ENCODE assay signal across 9 cellular contexts in genomic region chr22:30327864-30328345, GRCh38. TPM values are rescaled to one million over a fixed set of nuclear protein-coding genes. Genes with fewer than 3 reads are reported as not detected.
A peak's percentile ranks its signal among the peaks of the same experiment; 100 is the strongest.
DNase-seq lines count a peak whose midpoint lies in the region; ATAC-seq, FAIRE-seq and TF ChIP-seq lines count a peak whose summit lies in the region.
"Had no signal": no experiment of that assay in that cellular context is flagged by ENCODE, and none has a peak within 500 bp of the region (broad histone marks: within the 10 kb centered on the region; RNA-seq: fewer than 3 reads in every experiment).

No MANE protein-coding gene starts in this region.

- FAIRE-seq in RCC 7860 (lab: Jason Lieb, UNC), result no peak

- ATAC-seq in activated CD4-positive, alpha-beta T cell treated with anti-CD3 and anti-CD28 coated beads for 36 hours, result no peak
- no peak for ATAC-seq in activated B cell treated with CpG ODN at 0.5 μM for 24 hours (ENCODE audit: low read depth)
- no peak for ATAC-seq in stimulated activated naive CD8-positive, alpha-beta T cell treated with anti-CD3 and anti-CD28 coated beads, Interleukin-15, amount 100 ng/mL, for 72 hours

- intact Hi-C loops in activated CD4-positive, alpha-beta T cell treated with anti-CD3 and anti-CD28 coated beads for 36 hours (cut with DNase I, micrococcal nuclease), result loop anchor here (1.0 to 5.0 kb wide), 12 partner anchors 21 to 723 kb away; partner anchors contain the start of genes CASTOR1 (in 2 of the 2), RNF215 (in 2 of the 2), SF3A1 (in 2 of the 2) and ASCC2 (in 1 of the 2)
- intact Hi-C loops in activated B cell treated with CpG ODN at 0.5 μM for 24 hours (cut with micrococcal nuclease), result loop anchor here (1.0 to 2.0 kb wide), 5 partner anchors 28 to 95 kb away; partner anchors contain the start of genes CASTOR1, RNF215 and SF3A1

- H3K4me3 Mint-ChIP-seq in activated CD4-positive, alpha-beta T cell treated with anti-CD3 and anti-CD28 coated beads for 36 hours, result peak overlapping the region; percentile 82
- H3K4me3 Mint-ChIP-seq in activated B cell treated with CpG ODN at 0.5 μM for 24 hours, result peak overlapping the region; percentile 76
- H3K4me3 Mint-ChIP-seq in stimulated activated naive CD8-positive, alpha-beta T cell treated with anti-CD3 and anti-CD28 coated beads, Interleukin-15, amount 100 ng/mL, for 72 hours, result peak overlapping the region; percentile 91 to 94

- H3K9me3 Mint-ChIP-seq in activated CD4-positive, alpha-beta T cell treated with anti-CD3 and anti-CD28 coated beads for 36 hours (ENCODE audit: low read depth), result no peaks in the 10 kb centered on the region
- H3K9me3 Mint-ChIP-seq in activated B cell treated with CpG ODN at 0.5 μM for 24 hours, result no peaks in the 10 kb centered on the region
- no peaks in the 10 kb centered on the region for H3K9me3 Mint-ChIP-seq in stimulated activated naive CD8-positive, alpha-beta T cell treated with anti-CD3 and anti-CD28 coated beads, Interleukin-15, amount 100 ng/mL, for 72 hours

- peaks cover 27% of the 10 kb centered on the region for H3K36me3 Mint-ChIP-seq in activated CD4-positive, alpha-beta T cell treated with anti-CD3 and anti-CD28 coated beads for 36 hours (ENCODE audit: low read depth)
- peaks cover 27% of the 10 kb centered on the region for H3K36me3 Mint-ChIP-seq in activated B cell treated with CpG ODN at 0.5 μM for 24 hours (ENCODE audit: low read depth)

- CTCF ChIA-PET in activated CD4-positive, alpha-beta T cell treated with anti-CD3 and anti-CD28 coated beads for 36 hours (lab: Charles Lee), result interaction anchor here (0.6 to 5.1 kb wide), 6 partner anchors 22 to 220 kb away, joined by 3 to 45 read pairs (median 3); partner anchors contain the start of genes CASTOR1 and RNF215
- CTCF ChIA-PET in activated B cell treated with CpG ODN at 0.5 μM for 24 hours (lab: Charles Lee), result interaction anchor here (0.6 to 7.5 kb wide), 3 partner anchors 8 to 59 kb away, joined by 3 to 83 read pairs (median 5); partner anchors contain the start of genes CASTOR1 and RNF215

- POLR2A ChIA-PET in activated CD4-positive, alpha-beta T cell treated with anti-CD3 and anti-CD28 coated beads for 36 hours (lab: Charles Lee), result interaction anchor here (1.8 kb wide), 1 partner anchor 16 kb away, joined by 4 read pairs; no protein-coding TSS in a partner anchor
- POLR2A ChIA-PET in activated B cell treated with CpG ODN at 0.5 μM for 24 hours (lab: Charles Lee), result interaction anchor here (1.1 to 6.2 kb wide), 8 partner anchors 8 to 641 kb away, joined by 4 to 92 read pairs (median 20); partner anchors contain the start of genes CASTOR1, CCDC157, MORC2 and MTFP1

- TF ChIP-seq CTCF in activated B cell treated with CpG ODN at 0.5 μM for 24 hours (IDR thresholded peaks at IDR 0.05), result no peak

- peak overlapping the region; percentile 89 for H3K27ac Mint-ChIP-seq in activated CD4-positive, alpha-beta T cell treated with anti-CD3 and anti-CD28 coated beads for 36 hours
- peak overlapping the region; percentile 82 for H3K27ac Mint-ChIP-seq in activated B cell treated with CpG ODN at 0.5 μM for 24 hours
- H3K27ac Mint-ChIP-seq in stimulated activated naive CD8-positive, alpha-beta T cell treated with anti-CD3 and anti-CD28 coated beads, Interleukin-15, amount 100 ng/mL, for 72 hours, result no peak overlapping the region

- H3K4me1 Mint-ChIP-seq in activated CD4-positive, alpha-beta T cell treated with anti-CD3 and anti-CD28 coated beads for 36 hours, result peaks cover 50% of the 10 kb centered on the region
- H3K4me1 Mint-ChIP-seq in activated B cell treated with CpG ODN at 0.5 μM for 24 hours, result peaks cover 43% of the 10 kb centered on the region
- H3K4me1 Mint-ChIP-seq in stimulated activated naive CD8-positive, alpha-beta T cell treated with anti-CD3 and anti-CD28 coated beads, Interleukin-15, amount 100 ng/mL, for 72 hours, result peaks cover 56% of the 10 kb centered on the region

- H3K27me3 Mint-ChIP-seq in activated CD4-positive, alpha-beta T cell treated with anti-CD3 and anti-CD28 coated beads for 36 hours, result no peaks in the 10 kb centered on the region
- no peaks in the 10 kb centered on the region for H3K27me3 Mint-ChIP-seq in activated B cell treated with CpG ODN at 0.5 μM for 24 hours
- H3K27me3 Mint-ChIP-seq in stimulated activated naive CD8-positive, alpha-beta T cell treated with anti-CD3 and anti-CD28 coated beads, Interleukin-15, amount 100 ng/mL, for 72 hours, result no peaks in the 10 kb centered on the region

- DNase-seq in activated CD4-positive, alpha-beta T cell treated with anti-CD3 and anti-CD28 coated beads for 36 hours, result no peak
- no peak for DNase-seq in activated CD4-positive, alpha-beta T cell treated with anti-CD3 and anti-CD28 coated beads, Interleukin-2, amount 50 U/mL, for 4 hours
- DNase-seq in activated B cell treated with CpG ODN at 0.5 μM for 24 hours (no peak), iPS-NIHi7 (ENCODE audit: extremely low spot score) (peak; percentile 60), NAMALWA (ENCODE audit: low spot score) (no peak), RCC 7860 (ENCODE audit: low spot score) (no peak)
- DNase-seq in stimulated activated naive CD8-positive, alpha-beta T cell treated with anti-CD3 and anti-CD28 coated beads, Interleukin-15, amount 100 ng/mL, for 72 hours, result no peak
- DNase-seq in stimulated activated CD4-positive, alpha-beta T cell treated with anti-CD3 and anti-CD28 coated beads, Interleukin-4, amount 100 ng/mL, for 24 hours, result no peak
- DNase-seq: NCI-H1436 treated with DMSO at 0.1 percent for 48 hours had no signal

RNA-seq across cellular contexts. Expression of gene TBC1D10A, which starts 1.2 kb away (rescaled TPM):
- 10 to 100 TPM; 20.1 to 21.6 TPM for total RNA-seq in activated CD4-positive, alpha-beta T cell treated with anti-CD3 and anti-CD28 coated beads for 36 hours
- total RNA-seq in activated B cell treated with CpG ODN at 0.5 μM for 24 hours, result 20.1 and 20.4 TPM in 2 replicates

RNA-seq across cellular contexts. Expression of gene SF3A1, which starts 28.8 kb away (rescaled TPM):
- 100 to 1,000 TPM; 254 to 499 TPM for total RNA-seq in activated CD4-positive, alpha-beta T cell treated with anti-CD3 and anti-CD28 coated beads for 36 hours
- total RNA-seq in activated B cell treated with CpG ODN at 0.5 μM for 24 hours, result 263 and 269 TPM in 2 replicates

RNA-seq across cellular contexts. Expression of gene CCDC157, which starts 28.9 kb away (rescaled TPM):
- total RNA-seq in activated CD4-positive, alpha-beta T cell treated with anti-CD3 and anti-CD28 coated beads for 36 hours, result 1 to 10 TPM; 2.4 to 3.7 TPM
- 1.8 and 2.9 TPM in 2 replicates for total RNA-seq in activated B cell treated with CpG ODN at 0.5 μM for 24 hours

RNA-seq across cellular contexts. Expression of gene CASTOR1, which starts 38.6 kb away (rescaled TPM):
- total RNA-seq in activated CD4-positive, alpha-beta T cell treated with anti-CD3 and anti-CD28 coated beads for 36 hours, result 1 to 10 TPM; 1.6 to 2.2 TPM
- total RNA-seq in activated B cell treated with CpG ODN at 0.5 μM for 24 hours, result 2.4 and 3.5 TPM in 2 replicates

RNA-seq across cellular contexts. Expression of gene RNF215, which starts 59.3 kb away (rescaled TPM):
- total RNA-seq in activated CD4-positive, alpha-beta T cell treated with anti-CD3 and anti-CD28 coated beads for 36 hours, result 1 to 10 TPM; 4.3 to 7.4 TPM
- total RNA-seq in activated B cell treated with CpG ODN at 0.5 μM for 24 hours, result 8.6 and 8.8 TPM in 2 replicates

Comparison
In these comparisons a context has a peak if more than half of its experiments do, and no peak if none do; other contexts are left out.
1. H3K27ac Mint-ChIP-seq: peak in activated CD4-positive, alpha-beta T cell treated with anti-CD3 and anti-CD28 coated beads for 36 hours (single experiment) and activated B cell treated with CpG ODN at 0.5 μM for 24 hours (single experiment); none in stimulated activated naive CD8-positive, alpha-beta T cell treated with anti-CD3 and anti-CD28 coated beads, Interleukin-15, amount 100 ng/mL, for 72 hours (0 of 2).
2. Peak in every context shown above with its lines, with median percentiles within 50 percentile points of each other: H3K4me3 Mint-ChIP-seq.